Comparison of ENCODE assay signal across 1 cellular context in genomic region chrX:150161092-150161672, GRCh38.
TF ChIP-seq lines count a peak whose summit lies in the region.

No MANE protein-coding gene starts in this region.

TF ChIP-seq in IMR-90, 13 proteins besides CTCF, POLR2A, EP300 and RAD21 (continued from another document):
- TF ChIP-seq CEBPB (IDR thresholded peaks at IDR 0.05; ENCODE audit: low read depth, low read length): no peak
- TF ChIP-seq MAZ (IDR thresholded peaks at IDR 0.05; ENCODE audit: borderline replicate concordance, low read depth, low read length): no peak
- TF ChIP-seq ELK1 (IDR thresholded peaks at IDR 0.05; ENCODE audit: borderline replicate concordance, low read depth, low read length): no peak
- TF ChIP-seq MXI1 (IDR thresholded peaks at IDR 0.05; ENCODE audit: borderline replicate concordance, low read depth, low read length): no peak
- no peak for TF ChIP-seq NFE2L2 (IDR thresholded peaks at IDR 0.05; ENCODE audit: low read depth, low read length)
- TF ChIP-seq SMC3 (IDR thresholded peaks at IDR 0.05; ENCODE audit: low read depth, low read length): no peak
